ENCODE assay signal across 2 cellular contexts in genomic region chr3:52470920-52471319, GRCh38.
TF ChIP-seq lines count a peak whose summit lies in the region.

No MANE protein-coding gene starts in this region.

TF ChIP-seq in IMR-90, 13 proteins besides CTCF, POLR2A, EP300 and RAD21:
- TF ChIP-seq MAFK (IDR thresholded peaks at IDR 0.05; ENCODE audit: low read depth, low read length) (no peak), MAZ (IDR thresholded peaks at IDR 0.05; ENCODE audit: borderline replicate concordance, low read depth, low read length) (no peak), BHLHE40 (IDR thresholded peaks at IDR 0.05; ENCODE audit: low read depth, low read length) (no peak), CEBPB (IDR thresholded peaks at IDR 0.05; ENCODE audit: low read depth, low read length) (no peak), RFX5 (IDR thresholded peaks at IDR 0.05; ENCODE audit: low read depth, low read length) (no peak)
- TF ChIP-seq, protein P1, sequence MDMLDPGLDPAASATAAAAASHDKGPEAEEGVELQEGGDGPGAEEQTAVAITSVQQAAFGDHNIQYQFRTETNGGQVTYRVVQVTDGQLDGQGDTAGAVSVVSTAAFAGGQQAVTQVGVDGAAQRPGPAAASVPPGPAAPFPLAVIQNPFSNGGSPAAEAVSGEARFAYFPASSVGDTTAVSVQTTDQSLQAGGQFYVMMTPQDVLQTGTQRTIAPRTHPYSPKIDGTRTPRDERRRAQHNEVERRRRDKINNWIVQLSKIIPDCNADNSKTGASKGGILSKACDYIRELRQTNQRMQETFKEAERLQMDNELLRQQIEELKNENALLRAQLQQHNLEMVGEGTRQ (IDR thresholded peaks at IDR 0.05; ENCODE audit: low read depth, low read length): no peak
- TF ChIP-seq, protein P2, sequence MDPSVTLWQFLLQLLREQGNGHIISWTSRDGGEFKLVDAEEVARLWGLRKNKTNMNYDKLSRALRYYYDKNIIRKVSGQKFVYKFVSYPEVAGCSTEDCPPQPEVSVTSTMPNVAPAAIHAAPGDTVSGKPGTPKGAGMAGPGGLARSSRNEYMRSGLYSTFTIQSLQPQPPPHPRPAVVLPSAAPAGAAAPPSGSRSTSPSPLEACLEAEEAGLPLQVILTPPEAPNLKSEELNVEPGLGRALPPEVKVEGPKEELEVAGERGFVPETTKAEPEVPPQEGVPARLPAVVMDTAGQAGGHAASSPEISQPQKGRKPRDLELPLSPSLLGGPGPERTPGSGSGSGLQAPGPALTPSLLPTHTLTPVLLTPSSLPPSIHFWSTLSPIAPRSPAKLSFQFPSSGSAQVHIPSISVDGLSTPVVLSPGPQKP (IDR thresholded peaks at IDR 0.05; ENCODE audit: borderline replicate concordance, low read depth, low read length): no peak
TF ChIP-seq in IMR-90: peak in this region for 0.

TF ChIP-seq in H1, 55 proteins besides CTCF, POLR2A, EP300 and RAD21:
- TF ChIP-seq JUN (IDR thresholded peaks at IDR 0.05; ENCODE audit: low read depth, low read length) (no peak), RBBP5 (IDR thresholded peaks at IDR 0.05; ENCODE audit: borderline replicate concordance, low read depth, low read length) (no peak), SAP30 (IDR thresholded peaks at IDR 0.05; ENCODE audit: insufficient read depth, insufficient replicate concordance, low read length) (no peak), SIRT6 (IDR thresholded peaks at IDR 0.05; ENCODE audit: low read length) (no peak), GTF2F1 (IDR thresholded peaks at IDR 0.05; ENCODE audit: borderline replicate concordance, low read depth, low read length) (no peak), SUZ12 (IDR thresholded peaks at IDR 0.05; ENCODE audit: low read length) (no peak), KDM4A (IDR thresholded peaks at IDR 0.05; ENCODE audit: low read depth, low read length, severe bottlenecking) (no peak), TCF12 (IDR thresholded peaks at IDR 0.05; ENCODE audit: low read depth, low read length) (no peak), NANOG (IDR thresholded peaks at IDR 0.05; ENCODE audit: insufficient read depth, low read depth, low read length, poor library complexity, severe bottlenecking) (no peak), GABPA (IDR thresholded peaks at IDR 0.05; ENCODE audit: borderline replicate concordance, insufficient read depth, low read length) (no peak), POU5F1 (IDR thresholded peaks at IDR 0.05; ENCODE audit: low read depth, low read length) (no peak), EZH2 (IDR thresholded peaks at IDR 0.05; ENCODE audit: low read depth, low read length, severe bottlenecking) (no peak), TAF1 (IDR thresholded peaks at IDR 0.05; ENCODE audit: low read depth, low read length) (no peak), KDM5A (IDR thresholded peaks at IDR 0.05; ENCODE audit: low read length) (no peak), SRF (IDR thresholded peaks at IDR 0.05; ENCODE audit: low read depth, low read length) (no peak), CHD2 (IDR thresholded peaks at IDR 0.05; ENCODE audit: low read length) (no peak), MAFK (IDR thresholded peaks at IDR 0.05; ENCODE audit: low read depth, low read length) (no peak), CREB1 (IDR thresholded peaks at IDR 0.05) (no peak), PHF8 (conservative IDR thresholded peaks at IDR 0.05; ENCODE audit: low read depth, low read length) (no peak), CHD1 (IDR thresholded peaks at IDR 0.05; ENCODE audit: low read depth, low read length) (no peak)
TF ChIP-seq in H1: peak in this region for 0.
